10 cellular contexts compared by ENCODE assay signal in the genomic region with DNA sequence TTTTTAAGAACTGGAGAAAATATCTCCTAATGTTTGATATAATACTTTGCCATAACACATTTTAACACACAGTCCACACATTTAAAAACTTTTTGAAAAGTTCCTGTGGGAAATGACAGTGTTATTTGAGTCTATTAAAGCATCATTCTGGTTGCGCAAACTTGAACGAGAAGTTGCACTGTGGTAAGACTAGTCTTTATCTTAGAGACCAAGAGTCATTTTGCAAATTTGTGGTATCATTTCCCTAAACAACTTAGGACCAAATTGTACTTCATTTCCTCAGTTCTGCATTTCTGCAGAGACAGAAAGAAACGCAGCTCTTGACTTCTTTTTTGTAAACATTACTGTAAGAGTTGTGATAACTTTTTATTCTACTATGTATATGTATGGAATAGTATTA. TPM values are rescaled to one million over a fixed set of nuclear protein-coding genes. Genes with fewer than 3 reads are reported as not detected.
A peak's percentile ranks its signal among the peaks of the same experiment; 100 is the strongest.
DNase-seq lines count a peak whose midpoint lies in the region; ATAC-seq and TF ChIP-seq lines count a peak whose summit lies in the region.
"Had no signal": no experiment of that assay in that cellular context is flagged by ENCODE, and none has a peak within 500 bp of the region (broad histone marks: within the 10 kb centered on the region; RNA-seq: fewer than 3 reads in every experiment).

A gene with protein sequence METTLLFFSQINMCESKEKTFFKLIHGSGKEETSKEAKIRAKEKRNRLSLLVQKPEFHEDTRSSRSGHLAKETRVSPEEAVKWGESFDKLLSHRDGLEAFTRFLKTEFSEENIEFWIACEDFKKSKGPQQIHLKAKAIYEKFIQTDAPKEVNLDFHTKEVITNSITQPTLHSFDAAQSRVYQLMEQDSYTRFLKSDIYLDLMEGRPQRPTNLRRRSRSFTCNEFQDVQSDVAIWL (plus strand): TSS at position 282 of the 400 bp plus-strand sequence. CDS start 176 bp downstream, outside the sequence.

- H3K4me3 Mint-ChIP-seq in chondrocyte (ENCODE audit: unreplicated experiment) = no peak within 1 kb of the TSS
- H3K4me3 Mint-ChIP-seq in HFFc6 = no peak within 1 kb of the TSS

- H3K27me3 Mint-ChIP-seq in chondrocyte (ENCODE audit: low read depth) (no peaks in the 10 kb centered on the region), HFFc6 (ENCODE audit: insufficient read depth) (no peaks in the 10 kb centered on the region)

- H3K4me1 Mint-ChIP-seq in chondrocyte (ENCODE audit: low read depth) (peaks cover 3% of the 10 kb centered on the region), HFFc6 (ENCODE audit: low read depth) (no peaks in the 10 kb centered on the region; the same call in 1 of the 2 replicates)

- no peaks in the 10 kb centered on the region for H3K36me3 ChIP-seq in lower lobe of right lung

- H3K9me3 ChIP-seq in lower lobe of right lung = no peaks in the 10 kb centered on the region

- no peaks in the 10 kb centered on the region for H3K4me1 ChIP-seq in lower lobe of right lung

- intact Hi-C loops in lower lobe of right lung (cut with DNase I) = no loop called here

- TF ChIP-seq CTCF in lower lobe of right lung (IDR thresholded peaks at IDR 0.05) = no peak
- TF ChIP-seq CTCF in chondrocyte (IDR thresholded peaks at IDR 0.05) = no peak
- no peak for TF ChIP-seq CTCF in HFFc6 (IDR thresholded peaks at IDR 0.05)

- H3K4me3 ChIP-seq in lower lobe of right lung = peak within 1 kb of the TSS; percentile 21

- no peaks in the 10 kb centered on the region for H3K9me3 Mint-ChIP-seq in chondrocyte (ENCODE audit: low read depth)
- H3K9me3 Mint-ChIP-seq in HFFc6 = peaks cover 14% of the 10 kb centered on the region; the same call in 1 of the 2 replicates

- no peak for TF ChIP-seq POLR2A in GM18505 (IDR thresholded peaks at IDR 0.05; ENCODE audit: borderline replicate concordance, extremely low read depth, insufficient read depth, insufficient read length)

- no peaks in the 10 kb centered on the region for H3K36me3 Mint-ChIP-seq in chondrocyte (ENCODE audit: low read depth)
- H3K36me3 Mint-ChIP-seq in HFFc6 (ENCODE audit: low read depth) = no peaks in the 10 kb centered on the region

- H3K27ac Mint-ChIP-seq in chondrocyte (ENCODE audit: unreplicated experiment) (no peak within 1 kb of the TSS), HFFc6 (no peak within 1 kb of the TSS)

- peak within 1 kb of the TSS; percentile 71 for H3K27ac ChIP-seq in lower lobe of right lung

- ATAC-seq in GM18505 (IDR thresholded peaks at IDR 0.05; ENCODE audit: unreplicated experiment) (peak; percentile 95), HG02642 (IDR thresholded peaks at IDR 0.05; ENCODE audit: poor library complexity, unreplicated experiment) (peak; percentile 80), lower lobe of right lung (peak; percentile 61 to 77)

- DNase-seq in NOMO-1 (lab: John Stamatoyannopoulos, UW; ENCODE audit: unreplicated experiment in 2 of 2) = peak; percentile 65 to 98
- DNase-seq in lower lobe of right lung = no peak
- no peak for DNase-seq in chondrocyte (ENCODE audit: low spot score)
- DNase-seq in SHP77 (lab: John Stamatoyannopoulos, UW) = no peak
- no peak for DNase-seq in amniotic stem cell (lab: John Stamatoyannopoulos, UW)
- DNase-seq in HFFc6 = no peak
- DNase-seq: NCI-H2107 had no signal

- H3K27me3 ChIP-seq in lower lobe of right lung (ENCODE audit: low read depth) = no peaks in the 10 kb centered on the region

RNA-seq across cellular contexts. Expression of the gene that starts here (rescaled TPM):
- total RNA-seq in lower lobe of right lung (13.0 TPM), chondrocyte (not detected in 3 replicates)
- total RNA-seq in HFFc6 (2021; fragmentation: NEBNext Ultra II Directional; extraction: Animal tissue kit (Norgen Biotek cat#: 25700)) = not detected
- total RNA-seq: glomerular endothelial cell had no signal

Comparison
In these comparisons a context has a peak if more than half of its experiments do, and no peak if none do; other contexts are left out.
1. RNA of the gene that starts here (total RNA-seq): 13.0 TPM in lower lobe of right lung (single experiment); not detected in chondrocyte and not detected in HFFc6; every median in the first group is over 10 times any median in the second.
2. DNase-seq: peak in NOMO-1 (2 of 2); none in lower lobe of right lung (single experiment), chondrocyte (single experiment), SHP77 (0 of 2), amniotic stem cell (single experiment) and HFFc6 (single experiment).
3. Peak in every context shown above with its lines, with median percentiles within 50 percentile points of each other: ATAC-seq.